Comparison of ENCODE assay signal across 8 cellular contexts in the genomic region with DNA sequence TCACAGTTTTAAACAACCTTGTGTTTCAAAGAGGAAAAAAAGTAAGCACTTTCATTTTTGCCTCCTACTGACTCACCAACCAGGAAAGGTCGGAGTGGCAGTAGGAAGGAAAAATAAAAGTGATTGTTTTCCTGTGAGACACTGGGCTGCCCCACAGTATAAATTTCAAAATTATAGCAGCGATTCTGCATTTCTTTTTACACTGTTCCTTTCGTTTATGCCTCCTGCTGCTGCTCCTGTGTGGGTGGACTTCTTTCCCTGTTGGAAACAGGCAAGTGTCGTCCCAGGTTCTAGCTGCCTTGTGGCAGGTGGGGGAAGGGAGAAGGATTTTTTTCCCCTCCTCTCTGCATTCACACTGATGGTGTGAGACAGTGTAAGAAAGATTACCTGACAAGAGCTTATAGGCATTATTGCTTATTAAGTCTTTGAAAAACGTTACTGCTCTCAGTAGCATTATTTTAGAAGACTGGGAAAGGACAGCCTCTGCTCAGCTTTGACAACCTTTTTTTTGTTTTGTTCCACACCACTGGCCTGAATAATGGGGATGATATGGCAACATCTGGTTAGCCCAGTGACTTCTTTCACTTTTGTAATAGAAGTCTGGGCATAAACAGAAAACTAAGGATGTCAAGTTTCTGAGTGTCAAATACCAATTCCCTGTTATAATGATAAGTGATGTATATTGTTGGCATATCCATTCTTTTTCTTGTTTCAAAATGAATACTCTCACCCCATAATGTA.
A peak's percentile ranks its signal among the peaks of the same experiment; 100 is the strongest.
DNase-seq lines count a peak whose midpoint lies in the region; ATAC-seq and TF ChIP-seq lines count a peak whose summit lies in the region.

No MANE protein-coding gene starts in this region.

- peak; percentile 35 for ATAC-seq in GM18858 (IDR thresholded peaks at IDR 0.05; ENCODE audit: unreplicated experiment)
- peak; percentile 44 for ATAC-seq in effector memory CD8-positive, alpha-beta T cell (replicated peaks)
- ATAC-seq in psoas muscle = no peak
- no peak for ATAC-seq in GM18520 (IDR thresholded peaks at IDR 0.05; ENCODE audit: unreplicated experiment)
- no peak for ATAC-seq in HG03460 (IDR thresholded peaks at IDR 0.05; ENCODE audit: unreplicated experiment)

- no peaks in the 10 kb centered on the region for H3K36me3 ChIP-seq in neural cell (ENCODE audit: insufficient read depth, low read length)
- no peaks in the 10 kb centered on the region for H3K36me3 ChIP-seq in psoas muscle (ENCODE audit: insufficient read depth in 1 of 2, low read depth in 1 of 2)

- TF ChIP-seq RAD21 in neural cell (conservative IDR thresholded peaks at IDR 0.05) = no peak

- H3K9me2 ChIP-seq in neural cell (ENCODE audit: insufficient read depth, low read length) = no peaks in the 10 kb centered on the region

- TF ChIP-seq EP300 in neural cell (conservative IDR thresholded peaks at IDR 0.05; ENCODE audit: poor library complexity, severe bottlenecking) = peak; percentile 44

- H3K4me1 ChIP-seq in psoas muscle = peaks cover 12% of the 10 kb centered on the region

- no peaks in the 10 kb centered on the region for H3K27me3 Mint-ChIP-seq in effector memory CD8-positive, alpha-beta T cell

- H3K4me3 Mint-ChIP-seq in effector memory CD8-positive, alpha-beta T cell = peak overlapping the region; percentile 38 to 44

- no peaks in the 10 kb centered on the region for H4K20me1 ChIP-seq in neural cell (ENCODE audit: insufficient read depth)

- DNase-seq in HT-29 (ENCODE audit: low spot score) = peak; percentile 12
- DNase-seq in effector memory CD8-positive, alpha-beta T cell = no peak
- no peak for DNase-seq in psoas muscle
- no peak for DNase-seq in activated CD4-positive, alpha-beta T cell treated with anti-CD3 and anti-CD28 coated beads for 1 hour

- H3K4me3 ChIP-seq in neural cell (ENCODE audit: low read length) (peak overlapping the region; percentile 51), psoas muscle (no peak overlapping the region)

- peak overlapping the region; percentile 44 for H3K27ac ChIP-seq in neural cell (ENCODE audit: low read length)
- no peak overlapping the region for H3K27ac ChIP-seq in psoas muscle

- peak overlapping the region in 1 of 2 donors; percentile 35 for H3K27ac Mint-ChIP-seq in effector memory CD8-positive, alpha-beta T cell

- H3K27me3 ChIP-seq in neural cell (ENCODE audit: insufficient read depth, low read depth, low read length) (no peaks in the 10 kb centered on the region), psoas muscle (ENCODE audit: insufficient read depth in 3 of 3, low read length in 2 of 3) (no peaks in the 10 kb centered on the region)

- no peaks in the 10 kb centered on the region for H3K9me3 ChIP-seq in neural cell (ENCODE audit: low read length)
- H3K9me3 ChIP-seq in psoas muscle = peaks cover 4% of the 10 kb centered on the region

- no peaks in the 10 kb centered on the region for H3K79me2 ChIP-seq in neural cell (replicated peaks; ENCODE audit: insufficient read depth, low read length)

- no peak for TF ChIP-seq CTCF in neural cell (IDR thresholded peaks at IDR 0.05; ENCODE audit: poor library complexity, severe bottlenecking)
- TF ChIP-seq CTCF in psoas muscle (IDR thresholded peaks at IDR 0.05) = no peak

- H2AFZ ChIP-seq in neural cell (ENCODE audit: low read depth, low read length) = peak overlapping the region; percentile 5

- H3F3A ChIP-seq in neural cell (ENCODE audit: insufficient read depth, low read length, poor library complexity, severe bottlenecking) = no peaks in the 10 kb centered on the region

- no peaks in the 10 kb centered on the region for H3K9me3 Mint-ChIP-seq in effector memory CD8-positive, alpha-beta T cell

- intact Hi-C loops in psoas muscle (cut with DNase I) = no loop called here

- peaks cover 10 to 39% of the 10 kb centered on the region in 2 donors for H3K4me1 Mint-ChIP-seq in effector memory CD8-positive, alpha-beta T cell (ENCODE audit: low read depth in 2 of 2)

- 28 to 43% (median 30%) methylated on average over 5 of the region's 5 CpGs for WGBS in psoas muscle, 3 donors

- H3K9ac ChIP-seq in neural cell (ENCODE audit: low read length) = peak overlapping the region; percentile 32

- peak overlapping the region; percentile 26 for H3K4me2 ChIP-seq in neural cell (ENCODE audit: low read length)

- peaks cover 3% of the 10 kb centered on the region for H3K36me3 Mint-ChIP-seq in effector memory CD8-positive, alpha-beta T cell (ENCODE audit: insufficient read depth)

TF ChIP-seq in neural cell, 6 proteins besides CTCF, POLR2A, EP300 and RAD21:
- TF ChIP-seq REST (IDR thresholded peaks at IDR 0.05; ENCODE audit: borderline replicate concordance) = peak; percentile 63
- peak; percentile 39 for TF ChIP-seq POLR2AphosphoS5 (IDR thresholded peaks at IDR 0.05)
- no peak for TF ChIP-seq EZH2 (IDR thresholded peaks at IDR 0.05; ENCODE audit: borderline replicate concordance, insufficient read depth, low read length, poor library complexity, severe bottlenecking)
- no peak for TF ChIP-seq MXI1 (conservative IDR thresholded peaks at IDR 0.05; ENCODE audit: poor library complexity, severe bottlenecking)
- TF ChIP-seq TAF1 (IDR thresholded peaks at IDR 0.05; ENCODE audit: low read depth) = no peak

Comparison
In these comparisons a context has a peak if more than half of its experiments do, and no peak if none do; other contexts are left out.
1. ATAC-seq: peak in GM18858 (single experiment) and effector memory CD8-positive, alpha-beta T cell (single experiment); none in psoas muscle (0 of 4), GM18520 (single experiment) and HG03460 (single experiment).